ENCODE assay signal across 13 cellular contexts in the genomic region with DNA sequence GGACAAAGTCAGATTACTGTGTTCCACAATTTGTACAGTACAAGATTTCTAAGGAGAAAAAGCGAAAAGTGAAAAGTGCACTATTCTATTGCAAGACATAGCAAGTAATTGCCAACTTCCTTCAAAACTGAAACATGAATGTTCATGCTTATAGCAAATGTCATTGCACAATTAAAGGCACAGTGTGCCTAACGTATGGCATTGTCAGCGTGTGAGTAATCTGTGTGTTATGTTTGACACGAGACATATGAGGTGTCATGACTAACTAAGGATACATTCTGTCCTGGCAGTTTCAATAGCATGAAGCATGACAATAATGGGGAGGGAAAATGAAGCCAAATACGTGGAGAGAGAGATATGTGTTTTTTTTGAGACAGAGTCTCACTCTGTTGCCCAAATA. TPM values are rescaled to one million over a fixed set of nuclear protein-coding genes. Genes with fewer than 3 reads are reported as not detected.
DNase-seq lines count a peak whose midpoint lies in the region; ATAC-seq and TF ChIP-seq lines count a peak whose summit lies in the region.
"Had no signal": no experiment of that assay in that cellular context is flagged by ENCODE, and none has a peak within 500 bp of the region (broad histone marks: within the 10 kb centered on the region; RNA-seq: fewer than 3 reads in every experiment).

No MANE protein-coding gene starts in this region.

- H3K27ac ChIP-seq in RWPE1 (no peak overlapping the region), muscle layer of duodenum (ENCODE audit: low read length) (peak overlapping the region; percentile 41)
- H3K27ac ChIP-seq: testis had no signal

- H3K4me3 ChIP-seq in muscle layer of duodenum (ENCODE audit: low read depth in 1 of 2, low read length in 2 of 2), result no peak overlapping the region
- H3K4me3 ChIP-seq: HAP-1, testis had no signal

- H3K9me3 ChIP-seq in muscle layer of duodenum (ENCODE audit: control insufficient read depth in 1 of 2, low read length in 2 of 2), result peaks cover 2 to 3% of the 10 kb centered on the region in 2 donors
- H3K9me3 ChIP-seq: HAP-1, testis had no signal

- no peaks in the 10 kb centered on the region for H3K4me1 ChIP-seq in muscle layer of duodenum (ENCODE audit: control insufficient read depth in 1 of 2, insufficient read depth in 2 of 2, low read length in 2 of 2)
- H3K4me1 ChIP-seq: HAP-1, testis had no signal

- H3K27ac Mint-ChIP-seq in endothelial cell (ENCODE audit: unreplicated experiment), result no peak overlapping the region

- ATAC-seq in GM18520 (IDR thresholded peaks at IDR 0.05; ENCODE audit: unreplicated experiment) (peak; percentile 31), HG02884 (IDR thresholded peaks at IDR 0.05; ENCODE audit: unreplicated experiment) (peak; percentile 41), GM18873 (IDR thresholded peaks at IDR 0.05; ENCODE audit: low FRiP score, unreplicated experiment) (no peak)

- no peaks in the 10 kb centered on the region for H3K36me3 ChIP-seq in muscle layer of duodenum (ENCODE audit: control insufficient read depth in 1 of 2, insufficient read depth in 2 of 2, low read length in 2 of 2)
- H3K36me3 ChIP-seq: HAP-1 had no signal

- H3K27me3 ChIP-seq in muscle layer of duodenum (ENCODE audit: low read depth, low read length), result no peaks in the 10 kb centered on the region
- H3K27me3 ChIP-seq: testis had no signal

- H3K9me3 Mint-ChIP-seq in endothelial cell (ENCODE audit: unreplicated experiment), result no peaks in the 10 kb centered on the region

- TF ChIP-seq CTCF in RWPE1 (conservative IDR thresholded peaks at IDR 0.05; ENCODE audit: low read depth) (no peak), endothelial cell (IDR thresholded peaks at IDR 0.05; ENCODE audit: unreplicated experiment) (no peak)

- CTCF ChIA-PET in RWPE1 (lab: Yijun Ruan, JAX), result no interaction called here

- POLR2A ChIA-PET in RWPE1 (lab: Yijun Ruan, JAX; ENCODE audit: low non-redundant PET), result no interaction called here

- DNase-seq in RWPE1 (ENCODE audit: low spot score), result peak; percentile 72
- DNase-seq in NCI-H82 treated with DMSO at 0.1 percent for 48 hours (lab: John Stamatoyannopoulos, UW; ENCODE audit: unreplicated experiment), result no peak
- DNase-seq in endothelial cell (ENCODE audit: low spot score), result no peak
- no peak for DNase-seq in NCI-H1436 treated with DMSO at 0.1 percent for 48 hours (lab: John Stamatoyannopoulos, UW)
- DNase-seq: DND-41; effector memory CD4-positive, alpha-beta T cell; stimulated activated CD4-positive, alpha-beta T cell treated with anti-CD3 and anti-CD28 coated beads, Interleukin-12 subunit alpha, Interleukin-12 subunit beta, amount 100 ng/mL, for 4 hours had no signal

- H3K4me1 Mint-ChIP-seq in endothelial cell (ENCODE audit: unreplicated experiment), result peaks cover 19% of the 10 kb centered on the region

- no peaks in the 10 kb centered on the region for H3K36me3 Mint-ChIP-seq in endothelial cell (ENCODE audit: low read depth, unreplicated experiment)

- H3K27me3 Mint-ChIP-seq in endothelial cell (ENCODE audit: unreplicated experiment), result peaks cover 2% of the 10 kb centered on the region

- no peak overlapping the region for H3K4me3 Mint-ChIP-seq in endothelial cell (ENCODE audit: unreplicated experiment)

RNA-seq across cellular contexts. Expression of a gene that starts 33.6 kb away (rescaled TPM):
- total RNA-seq in endothelial cell (ENCODE audit: unreplicated experiment), result 25.5 TPM
